ENCODE assay signal across 20 cellular contexts in genomic region chr15:58734859-58735258, GRCh38. TPM values are rescaled to one million over a fixed set of nuclear protein-coding genes. Genes with fewer than 3 reads are reported as not detected.
DNase-seq lines count a peak whose midpoint lies in the region; ATAC-seq, FAIRE-seq and TF ChIP-seq lines count a peak whose summit lies in the region.
"Had no signal": no experiment of that assay in that cellular context is flagged by ENCODE, and none has a peak within 500 bp of the region (broad histone marks: within the 10 kb centered on the region; RNA-seq: fewer than 3 reads in every experiment).

No MANE protein-coding gene starts in this region.

- ATAC-seq in A549 (peak in 1 of 2 experiments; percentile 32; a peak in 3 of 6 replicates), foreskin keratinocyte (peak; percentile 72), mucosa of descending colon (peak; percentile 44), HG03135 (IDR thresholded peaks at IDR 0.05; ENCODE audit: unreplicated experiment) (no peak)
- ATAC-seq: gastroesophageal sphincter had no signal

- WGBS in A549 (ENCODE audit: missing lambda C conversion rate): 91% methylated on average over 2 of the region's 2 CpGs

- H3K4me1 ChIP-seq in A549 (peaks cover 52% of the 10 kb centered on the region), foreskin keratinocyte (peaks cover 66% of the 10 kb centered on the region), mucosa of descending colon (ENCODE audit: low read depth) (peaks cover 10% of the 10 kb centered on the region)

- H3K27ac ChIP-seq in A549 (no peak overlapping the region), foreskin keratinocyte (peak overlapping the region; percentile 28)
- H3K27ac ChIP-seq: BLaER1, esophagus muscularis mucosa, gastroesophageal sphincter, neutrophil, Peyer's patch, tibial artery had no signal

- no peak for TF ChIP-seq POLR2A in A549 (IDR thresholded peaks at IDR 0.05; ENCODE audit: low read length)

- H3K4me2 ChIP-seq in A549: peak overlapping the region; percentile 8; the same call in 1 of the 3 replicates
- H3K4me2 ChIP-seq: BLaER1 had no signal

- no peak for DNase-seq in A549 (ENCODE audit: low read depth in 1 of 2, low spot score in 1 of 2)
- DNase-seq in NCI-H226: peak; percentile 33
- peak in 1 of 2 donors; percentile 77 for DNase-seq in foreskin keratinocyte
- DNase-seq in mucosa of descending colon: no peak
- DNase-seq in NCI-H526 (lab: John Stamatoyannopoulos, UW): no peak
- DNase-seq in activated CD4-positive, CD25-positive, alpha-beta regulatory T cell treated with anti-CD3 and anti-CD28 coated beads, Interleukin-2, amount 50 U/mL, for 72 hours: no peak
- no peak for DNase-seq in medulla oblongata (ENCODE audit: extremely low spot score)
- DNase-seq: activated naive CD8-positive, alpha-beta T cell treated with anti-CD3 and anti-CD28 coated beads for 36 hours; effector CD4-positive, alpha-beta T cell; GOT3; NCI-H1092 treated with DMSO at 0.1 percent for 48 hours; Peyer's patch; stimulated activated CD4-positive, alpha-beta T cell treated with anti-CD3 and anti-CD28 coated beads, Interleukin-4, amount 100 ng/mL, for 24 hours; stimulated activated naive CD4-positive, alpha-beta T cell treated with Interleukin-2 at 50 U/mL for 16 hours; tibial artery had no signal

- TF ChIP-seq EP300 in A549 (IDR thresholded peaks at IDR 0.05): no peak

- no peaks in the 10 kb centered on the region for H3K9me3 ChIP-seq in A549
- H3K9me3 ChIP-seq in mucosa of descending colon: no peaks in the 10 kb centered on the region
- H3K9me3 ChIP-seq: esophagus muscularis mucosa, gastroesophageal sphincter, neutrophil, Peyer's patch, tibial artery had no signal

- TF ChIP-seq RAD21 in A549 (conservative IDR thresholded peaks at IDR 0.05 in 1 of 2, IDR thresholded peaks at IDR 0.05 in 1 of 2): no peak

- no peaks in the 10 kb centered on the region for H3K27me3 ChIP-seq in foreskin keratinocyte
- H3K27me3 ChIP-seq: BLaER1, esophagus muscularis mucosa, gastroesophageal sphincter, neutrophil, Peyer's patch, tibial artery had no signal

- intact Hi-C loops in mucosa of descending colon (cut with DNase I, micrococcal nuclease): no loop called here

- no peak overlapping the region for H3K4me3 ChIP-seq in A549
- no peak overlapping the region for H3K4me3 ChIP-seq in mucosa of descending colon
- H3K4me3 ChIP-seq: BLaER1, esophagus muscularis mucosa, gastroesophageal sphincter, Peyer's patch, tibial artery had no signal

- H3K36me3 ChIP-seq in mucosa of descending colon (ENCODE audit: low read depth): no peaks in the 10 kb centered on the region
- H3K36me3 ChIP-seq: esophagus muscularis mucosa, gastroesophageal sphincter, neutrophil, Peyer's patch, tibial artery had no signal

- POLR2A ChIA-PET in A549 (lab: Yijun Ruan, JAX): no interaction called here

- CTCF ChIA-PET in A549 (lab: Yijun Ruan, JAX): interaction anchor here (0.6 to 1.3 kb wide), 2 partner anchors 63 to 757 kb away, joined by 3 read pairs; no protein-coding TSS in a partner anchor

- TF ChIP-seq CTCF in A549 (IDR thresholded peaks at IDR 0.05) (no peak), foreskin keratinocyte (conservative IDR thresholded peaks at IDR 0.05) (no peak), mucosa of descending colon (IDR thresholded peaks at IDR 0.05) (no peak)

- peak; percentile 67 for FAIRE-seq in A549 (lab: Jason Lieb, UNC)

TF ChIP-seq in A549, 52 proteins besides CTCF, POLR2A, EP300 and RAD21:
- no peak for TF ChIP-seq RFX5 (IDR thresholded peaks at IDR 0.05)
- no peak for TF ChIP-seq FOSL2 (IDR thresholded peaks at IDR 0.05)
- TF ChIP-seq FOSL2 (CRISPR knock-in tag; IDR thresholded peaks at IDR 0.05): no peak
- TF ChIP-seq HEYL (CRISPR knock-in tag; IDR thresholded peaks at IDR 0.05): no peak
- TF ChIP-seq POLR2AphosphoS2 (conservative IDR thresholded peaks at IDR 0.05; ENCODE audit: low read length): no peak
- no peak for TF ChIP-seq KDM1A (IDR thresholded peaks at IDR 0.05; ENCODE audit: low read depth)
- no peak for TF ChIP-seq MAFK (IDR thresholded peaks at IDR 0.05; ENCODE audit: partially characterized antibody)
- no peak for TF ChIP-seq BCL3 (IDR thresholded peaks at IDR 0.05)
- TF ChIP-seq JUNB (IDR thresholded peaks at IDR 0.05): no peak
- no peak for TF ChIP-seq CEBPB (IDR thresholded peaks at IDR 0.05)
TF ChIP-seq in A549: peak in this region for 0.

RNA-seq across cellular contexts. Expression of gene ADAM10, which starts 14.6 kb away (rescaled TPM):
- polyA plus RNA-seq in A549 (2011; rRNA removed): 210 and 236 TPM in 2 replicates
- 64.7 and 64.8 TPM in 2 replicates for polyA plus RNA-seq in A549 (2012; cell fraction: cytosol; rRNA removed)
- 60.0 and 64.6 TPM in 2 replicates for polyA plus RNA-seq in A549 (2012; cell fraction: nucleus; rRNA removed)
- 177 to 200 TPM (median 196 TPM) in 3 replicates for polyA plus RNA-seq in A549 (2017; fragmentation: RNase III; extraction: RNeasy Plus Mini Kit Qiagen cat#74134 plus additional on column Dnase treatment)
- 117 TPM in 2 replicates for polyA minus RNA-seq in A549 (2011; rRNA and poly(A)+ RNA removed)
- 162 and 166 TPM in 2 replicates for total RNA-seq in foreskin keratinocyte
- 15.5 and 18.6 TPM in 2 replicates for polyA plus RNA-seq in foreskin keratinocyte
- total RNA-seq in mucosa of descending colon: 100 to 1,000 TPM; 109 to 178 (median 143) TPM

RNA-seq across cellular contexts. Expression of gene MINDY2, which starts 36.2 kb away (rescaled TPM):
- polyA plus RNA-seq in A549 (2011; rRNA removed) (4.8 and 7.0 TPM in 2 replicates), A549 (2017; fragmentation: RNase III; extraction: RNeasy Plus Mini Kit Qiagen cat#74134 plus additional on column Dnase treatment) (4.7 to 4.9 TPM (median 4.7 TPM) in 3 replicates), foreskin keratinocyte (2.2 and 2.6 TPM in 2 replicates)
- 0.75 and 1.00 TPM in 2 replicates for polyA plus RNA-seq in A549 (2012; cell fraction: cytosol; rRNA removed)
- polyA plus RNA-seq in A549 (2012; cell fraction: nucleus; rRNA removed): 1.2 TPM in 2 replicates
- polyA minus RNA-seq in A549 (2011; rRNA and poly(A)+ RNA removed): 7.3 and 9.6 TPM in 2 replicates
- total RNA-seq in foreskin keratinocyte (16.0 and 16.1 TPM in 2 replicates), mucosa of descending colon (10 to 100 TPM; 12.0 to 24.2 (median 13.3) TPM)
